22 cellular contexts compared by ENCODE assay signal in the genomic region with DNA sequence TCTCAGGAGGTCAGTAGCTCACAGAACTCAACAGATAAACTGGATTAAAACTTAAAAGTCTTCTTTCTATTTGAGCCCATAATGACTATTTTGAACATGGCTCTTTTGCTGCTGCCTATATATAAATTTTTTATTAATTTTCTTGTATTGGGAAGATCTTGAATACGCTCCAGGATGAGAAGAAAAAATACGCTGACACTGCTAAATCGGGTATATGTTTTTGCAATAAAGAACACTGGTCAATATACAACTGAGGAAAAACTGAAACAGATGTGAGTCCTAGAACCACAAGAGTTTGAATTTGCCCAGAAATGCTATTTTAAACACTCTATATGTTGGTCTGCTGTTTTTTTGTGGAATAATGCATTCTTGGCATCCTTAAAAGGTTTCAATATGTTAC. TPM values are rescaled to one million over a fixed set of nuclear protein-coding genes. Genes with fewer than 3 reads are reported as not detected.
DNase-seq lines count a peak whose midpoint lies in the region; ATAC-seq, FAIRE-seq and TF ChIP-seq lines count a peak whose summit lies in the region.
"Had no signal": no experiment of that assay in that cellular context is flagged by ENCODE, and none has a peak within 500 bp of the region (broad histone marks: within the 10 kb centered on the region; RNA-seq: fewer than 3 reads in every experiment).

No MANE protein-coding gene starts in this region.

- no peak for TF ChIP-seq RAD21 in SK-N-SH (IDR thresholded peaks at IDR 0.05; ENCODE audit: low read length)

- H3K4me2 ChIP-seq in SK-N-SH (peak overlapping the region; percentile 42; the same call in 1 of the 2 replicates), astrocyte (ENCODE audit: low read length) (peak overlapping the region; percentile 18), hepatocyte (peak overlapping the region; percentile 14)
- H3K4me2 ChIP-seq: KMS-11 had no signal

- H3K9ac ChIP-seq in SK-N-SH, result peak overlapping the region; percentile 47; the same call in 1 of the 2 replicates
- H3K9ac ChIP-seq in astrocyte (ENCODE audit: low read length), result peak overlapping the region; percentile 30
- H3K9ac ChIP-seq: KMS-11 had no signal

- POLR2A ChIA-PET in SK-N-SH (lab: Yijun Ruan, JAX), result no interaction called here

- no peaks in the 10 kb centered on the region for H3K9me3 Mint-ChIP-seq in astrocyte (ENCODE audit: unreplicated experiment)
- H3K9me3 Mint-ChIP-seq in chondrocyte (ENCODE audit: low read depth), result no peaks in the 10 kb centered on the region

- H2AFZ ChIP-seq in SK-N-SH (ENCODE audit: low read depth) (no peak overlapping the region), astrocyte (ENCODE audit: low read depth, low read length) (no peak overlapping the region), hepatocyte (no peak overlapping the region)

- H3K27ac ChIP-seq in SK-N-SH (ENCODE audit: low read depth in 2 of 2, low read length in 1 of 2) (peak overlapping the region; percentile 58 to 73), astrocyte (ENCODE audit: low read depth, low read length) (peak overlapping the region; percentile 66), hepatocyte (peak overlapping the region; percentile 35)
- H3K27ac ChIP-seq: 22Rv1, KMS-11 had no signal

- H3K36me3 Mint-ChIP-seq in astrocyte (ENCODE audit: low read depth, unreplicated experiment) (peaks cover 6% of the 10 kb centered on the region), chondrocyte (ENCODE audit: low read depth) (peaks cover 2% of the 10 kb centered on the region)
- H3K36me3 Mint-ChIP-seq: CD4-positive, CD25-positive, alpha-beta regulatory T cell had no signal

- no peak for TF ChIP-seq EP300 in SK-N-SH (IDR thresholded peaks at IDR 0.05; ENCODE audit: borderline replicate concordance in 1 of 2, low read depth in 1 of 2, low read length in 1 of 2)

- H3K4me1 Mint-ChIP-seq in astrocyte (ENCODE audit: low read depth, unreplicated experiment) (peaks cover 22% of the 10 kb centered on the region), chondrocyte (ENCODE audit: low read depth) (peaks cover 20% of the 10 kb centered on the region)
- H3K4me1 Mint-ChIP-seq: CD4-positive, CD25-positive, alpha-beta regulatory T cell had no signal

- no peaks in the 10 kb centered on the region for H3K27me3 ChIP-seq in SK-N-SH (ENCODE audit: insufficient read depth)
- no peaks in the 10 kb centered on the region for H3K27me3 ChIP-seq in astrocyte (ENCODE audit: insufficient read depth, low read length)
- no peaks in the 10 kb centered on the region for H3K27me3 ChIP-seq in hepatocyte

- H3K27me3 Mint-ChIP-seq in astrocyte (ENCODE audit: low read depth, unreplicated experiment), result peaks cover 2% of the 10 kb centered on the region
- no peaks in the 10 kb centered on the region for H3K27me3 Mint-ChIP-seq in chondrocyte (ENCODE audit: low read depth)
- H3K27me3 Mint-ChIP-seq: CD4-positive, CD25-positive, alpha-beta regulatory T cell had no signal

- no peak for FAIRE-seq in astrocyte (lab: Jason Lieb, UNC)
- FAIRE-seq: GM18507 had no signal

- no peaks in the 10 kb centered on the region for H4K20me1 ChIP-seq in SK-N-SH (ENCODE audit: insufficient read depth)
- H4K20me1 ChIP-seq in astrocyte (ENCODE audit: insufficient read depth, low read length), result peaks cover 17% of the 10 kb centered on the region
- peaks cover 4% of the 10 kb centered on the region for H4K20me1 ChIP-seq in hepatocyte (ENCODE audit: insufficient read depth, poor library complexity, severe bottlenecking)

- TF ChIP-seq CTCF in SK-N-SH (IDR thresholded peaks at IDR 0.05), result no peak
- no peak for TF ChIP-seq CTCF in astrocyte (IDR thresholded peaks at IDR 0.05; ENCODE audit: insufficient read depth, low read depth, low read length)
- no peak for TF ChIP-seq CTCF in hepatocyte (IDR thresholded peaks at IDR 0.05; ENCODE audit: poor library complexity)
- TF ChIP-seq CTCF in chondrocyte (IDR thresholded peaks at IDR 0.05), result no peak

- DNase-seq in SK-N-SH (no peak), astrocyte (ENCODE audit: low read depth) (no peak), hepatocyte (ENCODE audit: low spot score) (no peak), chondrocyte (ENCODE audit: low spot score) (no peak), DMS 273 (lab: John Stamatoyannopoulos, UW; ENCODE audit: unreplicated experiment) (no peak)
- DNase-seq: ACHN; CD4-positive, CD25-positive, alpha-beta regulatory T cell; GOT3; MM.1S; NCI-H2029; NCI-H446; NCI-H524 treated with DMSO at 0.1 percent for 48 hours; NCI-H774; PC-3 had no signal

- H3K4me1 ChIP-seq in SK-N-SH (ENCODE audit: control insufficient read depth in 1 of 2, insufficient read depth in 2 of 2, low read depth in 1 of 2, low read length in 1 of 2), result peaks cover 0 to 30% of the 10 kb centered on the region in 2 experiments
- peaks cover 35% of the 10 kb centered on the region for H3K4me1 ChIP-seq in astrocyte (ENCODE audit: insufficient read depth, low read length)
- H3K4me1 ChIP-seq in hepatocyte (ENCODE audit: insufficient read depth), result no peaks in the 10 kb centered on the region

- WGBS in SK-N-SH (ENCODE audit: low lambda C conversion rate), result 78% methylated on average over 3 of the region's 3 CpGs
- 81% methylated on average over 3 of the region's 3 CpGs for WGBS in hepatocyte (ENCODE audit: low lambda C conversion rate, missing lambda C conversion rate)

- H3F3A ChIP-seq in SK-N-SH (replicated peaks; ENCODE audit: insufficient read depth), result peaks cover 18% of the 10 kb centered on the region

- H3K36me3 ChIP-seq in SK-N-SH (replicated peaks in 1 of 2; ENCODE audit: control insufficient read depth in 1 of 2, insufficient read depth in 2 of 2, low read length in 1 of 2), result peaks cover 20 to 59% of the 10 kb centered on the region in 2 experiments
- H3K36me3 ChIP-seq in astrocyte (ENCODE audit: insufficient read depth, low read length), result peaks cover 42% of the 10 kb centered on the region
- no peaks in the 10 kb centered on the region for H3K36me3 ChIP-seq in hepatocyte (replicated peaks; ENCODE audit: insufficient read depth, low read depth)

- H3K27ac Mint-ChIP-seq in astrocyte (ENCODE audit: unreplicated experiment), result peak overlapping the region; percentile 31
- no peak overlapping the region for H3K27ac Mint-ChIP-seq in chondrocyte (ENCODE audit: unreplicated experiment)
- H3K27ac Mint-ChIP-seq: CD4-positive, CD25-positive, alpha-beta regulatory T cell had no signal

- peaks cover 16% of the 10 kb centered on the region for H3K79me2 ChIP-seq in SK-N-SH (ENCODE audit: insufficient read depth)
- H3K79me2 ChIP-seq in astrocyte (ENCODE audit: insufficient read depth, low read length), result peaks cover 30% of the 10 kb centered on the region
- H3K79me2 ChIP-seq in hepatocyte, result peaks cover 9% of the 10 kb centered on the region

- CTCF ChIA-PET in SK-N-SH (lab: Yijun Ruan, JAX), result no interaction called here

- H3K9me2 ChIP-seq in SK-N-SH (no peaks in the 10 kb centered on the region), hepatocyte (replicated peaks; ENCODE audit: insufficient read depth) (no peaks in the 10 kb centered on the region)

- no peaks in the 10 kb centered on the region for H3K9me3 ChIP-seq in SK-N-SH
- no peaks in the 10 kb centered on the region for H3K9me3 ChIP-seq in astrocyte (ENCODE audit: insufficient read depth, low read depth, low read length)
- H3K9me3 ChIP-seq in hepatocyte (ENCODE audit: low read depth), result no peaks in the 10 kb centered on the region

- H3K4me3 Mint-ChIP-seq in astrocyte (ENCODE audit: unreplicated experiment), result no peak overlapping the region
- H3K4me3 Mint-ChIP-seq in chondrocyte (ENCODE audit: unreplicated experiment), result no peak overlapping the region
- H3K4me3 Mint-ChIP-seq: CD4-positive, CD25-positive, alpha-beta regulatory T cell had no signal

- no peak overlapping the region for H3K4me3 ChIP-seq in SK-N-SH (ENCODE audit: low read depth in 2 of 2, low read length in 1 of 2)
- no peak overlapping the region for H3K4me3 ChIP-seq in astrocyte (ENCODE audit: insufficient read depth, low read depth, low read length)
- H3K4me3 ChIP-seq in hepatocyte, result no peak overlapping the region

- ATAC-seq in SK-N-SH treated with all-trans-retinoic acid at 6 μM for 48 hours (no peak), HG03095 (IDR thresholded peaks at IDR 0.05; ENCODE audit: unreplicated experiment) (no peak), GM21576 (IDR thresholded peaks at IDR 0.05; ENCODE audit: unreplicated experiment) (no peak)
- ATAC-seq: HCT116, PC-3, Right ventricle myocardium inferior had no signal

TF ChIP-seq in SK-N-SH, 30 proteins besides CTCF, POLR2A, EP300 and RAD21 (continues in another document):
- TF ChIP-seq TCF12 (IDR thresholded peaks at IDR 0.05) (no peak), FOSL2 (IDR thresholded peaks at IDR 0.05; ENCODE audit: borderline replicate concordance, low read depth) (no peak)

TF ChIP-seq in SK-N-SH treated with all-trans-retinoic acid at 6 μM for 48 hours, 23 proteins besides CTCF, POLR2A, EP300 and RAD21 (continues in another document):
- TF ChIP-seq TCF4 (CRISPR knock-in tag; IDR thresholded peaks at IDR 0.05; ENCODE audit: borderline replicate concordance) (no peak), ZFP3 (CRISPR knock-in tag; IDR thresholded peaks at IDR 0.05) (no peak), CSRNP3 (CRISPR knock-in tag; IDR thresholded peaks at IDR 0.05) (no peak), ZNF70 (CRISPR knock-in tag; IDR thresholded peaks at IDR 0.05) (no peak), ZFP30 (CRISPR knock-in tag; IDR thresholded peaks at IDR 0.05) (no peak), CSDC2 (CRISPR knock-in tag; IDR thresholded peaks at IDR 0.05) (no peak)

RNA-seq across cellular contexts. Expression of gene WNT5A, which starts 20.6 kb away (rescaled TPM):
- 27.1 and 30.7 TPM in 2 replicates for polyA plus RNA-seq in SK-N-SH (2012; rRNA removed)
- 13.5 and 23.5 TPM in 2 replicates for polyA plus RNA-seq in SK-N-SH (2012; cell fraction: cytosol; rRNA removed)
- 57.8 and 62.1 TPM in 2 replicates for polyA plus RNA-seq in SK-N-SH (2012; cell fraction: nucleus; rRNA removed)
- total RNA-seq in astrocyte, result 45.8 and 66.2 TPM in 2 replicates
- total RNA-seq in hepatocyte, result 96.0 and 129 TPM in 2 replicates
- 24.3 and 31.6 TPM in 2 replicates for polyA plus RNA-seq in hepatocyte
- 11.1 to 24.5 TPM (median 11.6 TPM) in 3 replicates for total RNA-seq in chondrocyte
- total RNA-seq: CD4-positive, CD25-positive, alpha-beta regulatory T cell had no signal
- polyA plus RNA-seq: CD4-positive, CD25-positive, alpha-beta regulatory T cell had no signal
